Comparison of ENCODE assay signal across 8 cellular contexts in genomic region chr17:28041068-28041843, GRCh38. TPM values are rescaled to one million over a fixed set of nuclear protein-coding genes. Genes with fewer than 3 reads are reported as not detected.
DNase-seq lines count a peak whose midpoint lies in the region; ATAC-seq lines count a peak whose summit lies in the region.

No MANE protein-coding gene starts in this region.

- H3K27ac Mint-ChIP-seq in IgD-negative memory B cell = peak overlapping the region; percentile 84 to 91 (median 86)

- H3K9me3 ChIP-seq in mononuclear cell (ENCODE audit: low read depth, low read length) = no peaks in the 10 kb centered on the region

- peak overlapping the region; percentile 80 to 90 (median 86) for H3K4me3 Mint-ChIP-seq in IgD-negative memory B cell

- no peaks in the 10 kb centered on the region for H3K27me3 Mint-ChIP-seq in IgD-negative memory B cell

- no peaks in the 10 kb centered on the region for H3K9me3 Mint-ChIP-seq in IgD-negative memory B cell

- H3K4me1 ChIP-seq in mononuclear cell (ENCODE audit: insufficient read depth, low read length) = peaks cover 30% of the 10 kb centered on the region

- H3K27ac ChIP-seq in epithelial cell of prostate = peak overlapping the region; percentile 57

- peaks cover 28 to 39% (median 39%) of the 10 kb centered on the region in 3 donors for H3K4me1 Mint-ChIP-seq in IgD-negative memory B cell

- DNase-seq in DMS153 (lab: John Stamatoyannopoulos, UW) (peak; percentile 100), OCI-M1 (lab: John Stamatoyannopoulos, UW) (peak; percentile 100), activated T-cell treated with anti-CD3 and anti-CD28 coated beads for 48 hours (ENCODE audit: low read depth) (peak; percentile 99), epithelial cell of prostate (ENCODE audit: low read depth, low spot score) (peak; percentile 97)
- peak; percentile 97 to 98 for DNase-seq in stimulated activated CD8-positive, alpha-beta memory T cell treated with anti-CD3 and anti-CD28 coated beads, Interleukin-4, amount 100 ng/mL, for 1 hour (ENCODE audit: low read depth in 2 of 2, low spot score in 1 of 2)

- peak; percentile 86 for ATAC-seq in GM21576 (IDR thresholded peaks at IDR 0.05; ENCODE audit: unreplicated experiment)

- H3K4me3 ChIP-seq in mononuclear cell (ENCODE audit: low read length) = peak overlapping the region; percentile 63

- peaks cover 5% of the 10 kb centered on the region for H3K36me3 Mint-ChIP-seq in IgD-negative memory B cell

- H3K27me3 ChIP-seq in mononuclear cell (ENCODE audit: insufficient read depth, low read length) = no peaks in the 10 kb centered on the region

RNA-seq across cellular contexts. Expression of gene NLK, which starts 1.2 kb away (rescaled TPM):
- 3.4 TPM for polyA plus RNA-seq in IgD-negative memory B cell
- 17.1 TPM for total RNA-seq in mononuclear cell

Comparison
In these comparisons a context has a peak if more than half of its experiments do, and no peak if none do; other contexts are left out.
1. Peak in every context shown above with its lines: DNase-seq, ATAC-seq, H3K4me3 ChIP-seq and H3K27ac ChIP-seq.